Comparison of ENCODE assay signal across 1 cellular context in genomic region chr19:42254850-42255765, GRCh38.
TF ChIP-seq lines count a peak whose summit lies in the region.

Gene ERF, minus strand, starts transcription at chr19:42255128. Its CDS starts 129 bp downstream, at chr19:42254999.

TF ChIP-seq in IMR-90, 13 proteins besides CTCF, POLR2A, EP300 and RAD21 (continued from another document):
- TF ChIP-seq MXI1 (IDR thresholded peaks at IDR 0.05; ENCODE audit: borderline replicate concordance, low read depth, low read length) (peak; percentile 42; the same call in 1 of the 2 replicates), BHLHE40 (IDR thresholded peaks at IDR 0.05; ENCODE audit: low read depth, low read length) (no peak), SMC3 (IDR thresholded peaks at IDR 0.05; ENCODE audit: low read depth, low read length) (no peak; the same call in 1 of the 2 replicates), NFE2L2 (IDR thresholded peaks at IDR 0.05; ENCODE audit: low read depth, low read length) (no peak), ELK1 (IDR thresholded peaks at IDR 0.05; ENCODE audit: borderline replicate concordance, low read depth, low read length) (no peak), MAZ (IDR thresholded peaks at IDR 0.05; ENCODE audit: borderline replicate concordance, low read depth, low read length) (peak; percentile 93)
